8 cellular contexts compared by ENCODE assay signal in genomic region chr17:63623786-63624185, GRCh38. TPM values are rescaled to one million over a fixed set of nuclear protein-coding genes. Genes with fewer than 3 reads are reported as not detected.
A peak's percentile ranks its signal among the peaks of the same experiment; 100 is the strongest.
DNase-seq lines count a peak whose midpoint lies in the region; ATAC-seq and TF ChIP-seq lines count a peak whose summit lies in the region.

No MANE protein-coding gene starts in this region.

- H3K4me3 ChIP-seq in left ventricle myocardium inferior: peak overlapping the region; percentile 92
- peak overlapping the region; percentile 57 for H3K4me3 ChIP-seq in astrocyte of the spinal cord (ENCODE audit: low read depth, low read length)
- peak overlapping the region; percentile 99 for H3K4me3 ChIP-seq in urinary bladder (ENCODE audit: low read depth, low read length)

- intact Hi-C loops in left ventricle myocardium inferior (cut with micrococcal nuclease) (no loop called here), left ventricle myocardium superior (cut with micrococcal nuclease) (no loop called here)

- H3K4me1 ChIP-seq in left ventricle myocardium inferior: peaks cover 64% of the 10 kb centered on the region
- no peaks in the 10 kb centered on the region for H3K4me1 ChIP-seq in urinary bladder (ENCODE audit: insufficient read depth)

- TF ChIP-seq CTCF in left ventricle myocardium inferior (IDR thresholded peaks at IDR 0.05; ENCODE audit: borderline replicate concordance): no peak
- TF ChIP-seq CTCF in astrocyte of the spinal cord (IDR thresholded peaks at IDR 0.05; ENCODE audit: low read depth, low read length): no peak

- DNase-seq in left ventricle myocardium inferior (no peak), left ventricle myocardium superior (no peak), astrocyte of the spinal cord (ENCODE audit: low read depth, low spot score) (no peak), medulla oblongata (ENCODE audit: extremely low spot score) (peak; percentile 33), UCSD-AML1 (lab: John Stamatoyannopoulos, UW; ENCODE audit: unreplicated experiment) (no peak)

- in situ Hi-C loops in astrocyte of the spinal cord (cut with HindIII; ENCODE audit: low sequenced_read_pairs): no loop called here

- H3K27ac ChIP-seq in left ventricle myocardium inferior (replicated peaks): peak overlapping the region; percentile 93
- H3K27ac ChIP-seq in urinary bladder (ENCODE audit: low read depth): no peak overlapping the region

- peaks cover 3% of the 10 kb centered on the region for H3K36me3 ChIP-seq in left ventricle myocardium inferior
- no peaks in the 10 kb centered on the region for H3K36me3 ChIP-seq in urinary bladder (ENCODE audit: insufficient read depth)

- 36% methylated on average over 6 of the region's 6 CpGs for WGBS in urinary bladder

- ATAC-seq in left ventricle myocardium superior (no peak), GM18873 (IDR thresholded peaks at IDR 0.05; ENCODE audit: low FRiP score, unreplicated experiment) (no peak), HG03457 (IDR thresholded peaks at IDR 0.05; ENCODE audit: unreplicated experiment) (no peak)

- no peaks in the 10 kb centered on the region for H3K27me3 ChIP-seq in left ventricle myocardium inferior (ENCODE audit: low read depth)

- no peaks in the 10 kb centered on the region for H3K9me3 ChIP-seq in left ventricle myocardium inferior (replicated peaks)

RNA-seq across cellular contexts. Expression of gene MAP3K3, which starts 1.6 kb away (rescaled TPM):
- 41.3 TPM for total RNA-seq in left ventricle myocardium inferior
- 36.9 TPM for total RNA-seq in left ventricle myocardium superior
- 40.5 TPM for total RNA-seq in urinary bladder
- polyA plus RNA-seq in urinary bladder: 40.9 TPM

RNA-seq across cellular contexts. Expression of gene TACO1, which starts 23.1 kb away (rescaled TPM):
- total RNA-seq in left ventricle myocardium inferior (44.7 TPM), left ventricle myocardium superior (45.5 TPM), urinary bladder (6.7 TPM)
- polyA plus RNA-seq in urinary bladder: 18.0 TPM
